Comparison of ENCODE assay signal across 8 cellular contexts in the genomic region with DNA sequence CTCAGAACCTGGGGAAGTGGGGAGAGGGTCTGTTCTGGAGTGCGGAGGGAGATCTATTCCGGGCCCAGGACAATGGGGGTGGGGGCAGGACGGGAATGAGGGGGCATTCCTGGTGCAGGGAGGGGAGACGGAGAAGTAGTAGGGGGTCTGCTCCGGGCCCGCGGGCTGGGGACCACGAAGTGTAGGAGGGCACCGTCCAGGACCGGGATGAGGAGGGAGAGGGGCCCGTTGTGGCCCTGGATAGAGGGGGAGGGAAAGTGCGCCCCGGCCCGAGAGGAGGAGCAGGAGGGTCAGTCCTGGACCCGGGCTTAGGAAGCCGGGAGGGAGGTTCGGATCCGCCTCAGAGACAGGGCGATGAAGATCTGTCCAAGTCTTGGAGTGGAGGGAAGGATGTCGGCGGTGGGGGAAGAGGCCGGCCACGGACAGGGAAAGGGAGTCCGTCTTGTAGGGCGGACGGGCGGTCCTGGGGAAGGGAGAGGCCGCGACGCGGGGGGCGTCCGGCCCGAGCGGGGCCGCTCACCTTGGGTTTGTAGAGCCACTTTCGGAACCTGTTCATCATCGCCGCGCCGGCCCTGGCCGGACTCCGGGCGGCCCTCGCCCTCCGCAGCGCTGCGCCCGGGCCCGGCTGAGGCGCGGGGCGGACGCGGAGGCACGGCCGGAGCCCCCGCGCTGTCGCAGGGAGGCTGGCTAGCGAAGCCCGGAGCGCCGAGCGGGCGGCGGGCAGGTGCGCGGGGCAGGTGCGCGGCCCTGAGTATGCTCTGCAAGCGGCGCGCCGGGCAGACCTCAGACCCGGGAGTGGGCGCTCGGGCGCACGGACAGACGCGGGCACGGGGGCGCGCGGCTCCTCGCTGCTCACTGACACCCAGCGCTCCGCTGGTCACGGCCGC. TPM values are rescaled to one million over a fixed set of nuclear protein-coding genes. Genes with fewer than 3 reads are reported as not detected.
DNase-seq lines count a peak whose midpoint lies in the region; ATAC-seq and TF ChIP-seq lines count a peak whose summit lies in the region.

A gene (minus strand): TSS at position 881 of the 887 bp plus-strand sequence. CDS start 322 bp downstream, at position 559.

- no peaks in the 10 kb centered on the region for H3K79me2 ChIP-seq in Karpas-422 (ENCODE audit: low read length)

- DNase-seq in activated effector memory CD4-positive, alpha-beta T cell treated with anti-CD3 and anti-CD28 coated beads, Interleukin-2, amount 50 U/mL, for 16 hours: peak; percentile 70
- DNase-seq in activated effector memory CD4-positive, alpha-beta T cell treated with Interleukin-2 at 50 U/mL for 16 hours: no peak
- no peak for DNase-seq in Karpas-422
- DNase-seq in amniotic epithelial cell (ENCODE audit: low read depth): peak; percentile 17
- no peak for DNase-seq in kidney epithelial cell (ENCODE audit: low read depth)
- no peak for DNase-seq in SK-N-DZ (ENCODE audit: low spot score)

- TF ChIP-seq CTCF in kidney epithelial cell (IDR thresholded peaks at IDR 0.05; ENCODE audit: insufficient read depth, low read length, poor library complexity, severe bottlenecking): no peak

- H3K4me1 ChIP-seq in Karpas-422 (ENCODE audit: low read length): peaks cover 22% of the 10 kb centered on the region

- peak within 1 kb of the TSS; percentile 84 for H3K4me2 ChIP-seq in Karpas-422 (ENCODE audit: low read depth, low read length, poor library complexity, severe bottlenecking)

- H3K9me2 ChIP-seq in Karpas-422 (replicated peaks; ENCODE audit: insufficient read depth, low read length): no peaks in the 10 kb centered on the region

- H3K4me3 Mint-ChIP-seq in stimulated activated naive CD8-positive, alpha-beta T cell treated with anti-CD3 and anti-CD28 coated beads, Interleukin-15, Interleukin-2, amounts not matched to agents 100 ng/mL and 50 ng/mL, for 24 hours: peak within 1 kb of the TSS; percentile 80

- H3K27ac Mint-ChIP-seq in stimulated activated naive CD8-positive, alpha-beta T cell treated with anti-CD3 and anti-CD28 coated beads, Interleukin-15, Interleukin-2, amounts not matched to agents 100 ng/mL and 50 ng/mL, for 24 hours: no peak within 1 kb of the TSS

- H3K4me1 Mint-ChIP-seq in stimulated activated naive CD8-positive, alpha-beta T cell treated with anti-CD3 and anti-CD28 coated beads, Interleukin-15, Interleukin-2, amounts not matched to agents 100 ng/mL and 50 ng/mL, for 24 hours (ENCODE audit: low read depth): peaks cover 51% of the 10 kb centered on the region

- no peak for ATAC-seq in HG02884 (IDR thresholded peaks at IDR 0.05; ENCODE audit: unreplicated experiment)

- H3K4me3 ChIP-seq in Karpas-422 (ENCODE audit: low read length) (peak within 1 kb of the TSS; percentile 69), kidney epithelial cell (ENCODE audit: low read depth, low read length) (peak within 1 kb of the TSS; percentile 51)

- no peak within 1 kb of the TSS for H3K27ac ChIP-seq in Karpas-422 (ENCODE audit: low read length)

- peak within 1 kb of the TSS; percentile 48 for H3K9ac ChIP-seq in Karpas-422 (ENCODE audit: low read length)

- no peaks in the 10 kb centered on the region for H3K36me3 ChIP-seq in Karpas-422 (ENCODE audit: insufficient read depth, low read length)
- no peaks in the 10 kb centered on the region for H3K36me3 ChIP-seq in kidney epithelial cell (ENCODE audit: control insufficient read depth, insufficient read depth, low read length)

- H3K36me3 Mint-ChIP-seq in stimulated activated naive CD8-positive, alpha-beta T cell treated with anti-CD3 and anti-CD28 coated beads, Interleukin-15, Interleukin-2, amounts not matched to agents 100 ng/mL and 50 ng/mL, for 24 hours (ENCODE audit: low read depth): no peaks in the 10 kb centered on the region

- no peaks in the 10 kb centered on the region for H3K27me3 ChIP-seq in Karpas-422 (ENCODE audit: low read length)
- peaks cover 48% of the 10 kb centered on the region for H3K27me3 ChIP-seq in kidney epithelial cell (ENCODE audit: control insufficient read depth, insufficient read depth, low read length)

- H3K9me3 ChIP-seq in Karpas-422 (ENCODE audit: low read length): no peaks in the 10 kb centered on the region

- peak within 1 kb of the TSS; percentile 26; the same call in 1 of the 2 replicates for H2AFZ ChIP-seq in Karpas-422 (ENCODE audit: low read length)

- no peaks in the 10 kb centered on the region for H3K9me3 Mint-ChIP-seq in stimulated activated naive CD8-positive, alpha-beta T cell treated with anti-CD3 and anti-CD28 coated beads, Interleukin-15, Interleukin-2, amounts not matched to agents 100 ng/mL and 50 ng/mL, for 24 hours

- no peaks in the 10 kb centered on the region; the same call in 1 of the 2 replicates for H4K20me1 ChIP-seq in Karpas-422 (ENCODE audit: insufficient read depth, low read depth, low read length)

- peaks cover 51% of the 10 kb centered on the region for H3K27me3 Mint-ChIP-seq in stimulated activated naive CD8-positive, alpha-beta T cell treated with anti-CD3 and anti-CD28 coated beads, Interleukin-15, Interleukin-2, amounts not matched to agents 100 ng/mL and 50 ng/mL, for 24 hours

RNA-seq across cellular contexts. Expression of the gene that starts here (rescaled TPM):
- 2.0 TPM in 2 replicates for total RNA-seq in Karpas-422 (2014; rRNA removed; shearing (Covaris generic); ENCODE audit: low replicate concordance)
- 2.0 and 5.7 TPM in 2 replicates for total RNA-seq in kidney epithelial cell
- 0.77 TPM in 1 of 2 replicates, not detected in the other for polyA plus RNA-seq in SK-N-DZ (2014; cell fraction: cytosol; rRNA removed)
- 0.91 TPM in 1 of 2 replicates, not detected in the other for polyA plus RNA-seq in SK-N-DZ (2014; cell fraction: nucleus; rRNA removed)

Comparison
In these comparisons a context has a peak if more than half of its experiments do, and no peak if none do; other contexts are left out.
1. DNase-seq: peak in activated effector memory CD4-positive, alpha-beta T cell treated with anti-CD3 and anti-CD28 coated beads, Interleukin-2, amount 50 U/mL, for 16 hours (single experiment) and amniotic epithelial cell (single experiment); none in activated effector memory CD4-positive, alpha-beta T cell treated with Interleukin-2 at 50 U/mL for 16 hours (single experiment), Karpas-422 (single experiment), kidney epithelial cell (single experiment) and SK-N-DZ (single experiment).